ENCODE assay signal across 11 cellular contexts in genomic region chr3:192090586-192090985, GRCh38.
DNase-seq lines count a peak whose midpoint lies in the region; ATAC-seq and TF ChIP-seq lines count a peak whose summit lies in the region.
"Had no signal": no experiment of that assay in that cellular context is flagged by ENCODE, and none has a peak within 500 bp of the region (broad histone marks: within the 10 kb centered on the region; RNA-seq: fewer than 3 reads in every experiment).

No MANE protein-coding gene starts in this region.

- CTCF ChIA-PET in GM10248 (lab: Yijun Ruan, JAX): interaction anchor here (1.0 to 1.5 kb wide), 5 partner anchors 9 to 67 kb away, joined by 3 to 5 read pairs (median 3); no protein-coding TSS in a partner anchor

- TF ChIP-seq CTCF in GM10248 (IDR thresholded peaks at IDR 0.05; ENCODE audit: control extremely low read depth, extremely low read depth, low read depth, missing control alignments) (peak; percentile 36), mesothelial cell of epicardium (IDR thresholded peaks at IDR 0.05; ENCODE audit: unreplicated experiment) (no peak)

- DNase-seq in GM10248 (ENCODE audit: extremely low spot score): no peak
- peak; percentile 3 for DNase-seq in astrocyte of the hippocampus (ENCODE audit: low read depth, low spot score)
- no peak for DNase-seq in activated T-cell treated with anti-CD3 and anti-CD28 coated beads, Interleukin-2, amount 50 U/mL, for 72 hours
- DNase-seq in KBM-7: no peak
- DNase-seq in mesothelial cell of epicardium (ENCODE audit: low spot score in 2 of 2, unreplicated experiment in 2 of 2): no peak
- no peak for DNase-seq in effector CD4-positive, alpha-beta T cell
- DNase-seq: activated CD8-positive, alpha-beta memory T cell treated with anti-CD3 and anti-CD28 coated beads, Interleukin-2, amount 50 U/mL, for 4 hours; NCI-H187; nucleus accumbens had no signal

- H3K4me3 Mint-ChIP-seq in activated T-cell treated with anti-CD3 and anti-CD28 coated beads, Interleukin-2, amount 50 U/mL, for 72 hours: no peak overlapping the region
- no peak overlapping the region for H3K4me3 Mint-ChIP-seq in mesothelial cell of epicardium

- H3K27me3 Mint-ChIP-seq in activated T-cell treated with anti-CD3 and anti-CD28 coated beads, Interleukin-2, amount 50 U/mL, for 72 hours (ENCODE audit: low read depth): no peaks in the 10 kb centered on the region
- no peaks in the 10 kb centered on the region for H3K27me3 Mint-ChIP-seq in mesothelial cell of epicardium (ENCODE audit: low read depth)

- peak; percentile 76 for ATAC-seq in GM19467 (IDR thresholded peaks at IDR 0.05; ENCODE audit: unreplicated experiment)
- peak; percentile 60 for ATAC-seq in HG03108 (IDR thresholded peaks at IDR 0.05; ENCODE audit: unreplicated experiment)
- ATAC-seq in activated T-cell treated with anti-CD3 and anti-CD28 coated beads, Interleukin-2, amount 50 U/mL, for 72 hours (replicated peaks in 1 of 2): no peak

- POLR2A ChIA-PET in GM10248 (lab: Yijun Ruan, JAX): no interaction called here

- no peak overlapping the region for H3K27ac Mint-ChIP-seq in activated T-cell treated with anti-CD3 and anti-CD28 coated beads, Interleukin-2, amount 50 U/mL, for 72 hours
- H3K27ac Mint-ChIP-seq in mesothelial cell of epicardium: no peak overlapping the region

- H3K9me3 Mint-ChIP-seq in activated T-cell treated with anti-CD3 and anti-CD28 coated beads, Interleukin-2, amount 50 U/mL, for 72 hours: peaks cover 7 to 11% of the 10 kb centered on the region in 2 donors
- peaks cover 60% of the 10 kb centered on the region for H3K9me3 Mint-ChIP-seq in mesothelial cell of epicardium

- in situ Hi-C loops in KBM-7 (cut with MboI; ENCODE audit: low pct_unique_long_range_greater_than_20kb, low sequenced_read_pairs): no loop called here

- no peaks in the 10 kb centered on the region for H3K36me3 Mint-ChIP-seq in activated T-cell treated with anti-CD3 and anti-CD28 coated beads, Interleukin-2, amount 50 U/mL, for 72 hours (ENCODE audit: insufficient read depth in 2 of 2)
- H3K36me3 Mint-ChIP-seq in mesothelial cell of epicardium: peaks cover 4% of the 10 kb centered on the region

- H3K4me1 Mint-ChIP-seq in activated T-cell treated with anti-CD3 and anti-CD28 coated beads, Interleukin-2, amount 50 U/mL, for 72 hours (ENCODE audit: low read depth): no peaks in the 10 kb centered on the region
- no peaks in the 10 kb centered on the region for H3K4me1 Mint-ChIP-seq in mesothelial cell of epicardium

Comparison
In these comparisons a context has a peak if more than half of its experiments do, and no peak if none do; other contexts are left out.
1. ATAC-seq: peak in GM19467 (single experiment) and HG03108 (single experiment); none in activated T-cell treated with anti-CD3 and anti-CD28 coated beads, Interleukin-2, amount 50 U/mL, for 72 hours (0 of 2).